20 cellular contexts compared by ENCODE assay signal in the genomic region with DNA sequence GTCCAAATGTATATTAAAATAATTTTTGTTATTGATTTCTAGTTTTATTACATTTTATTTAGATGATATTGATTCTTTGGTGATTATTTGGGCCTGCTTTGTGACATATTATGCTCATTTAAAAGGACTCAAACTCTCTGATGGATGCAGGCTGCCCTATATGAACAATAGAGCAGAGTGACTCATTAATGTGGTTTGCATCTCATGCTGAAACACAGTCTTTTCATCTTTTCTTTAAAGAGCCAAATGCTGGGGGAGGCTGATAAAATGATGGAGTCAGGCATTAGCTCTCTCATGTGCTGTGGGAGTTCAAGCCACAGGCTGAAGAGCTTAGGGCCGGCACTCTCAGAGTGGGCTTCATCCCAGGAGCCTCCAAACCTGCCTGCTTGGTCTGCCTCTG. TPM values are rescaled to one million over a fixed set of nuclear protein-coding genes. Genes with fewer than 3 reads are reported as not detected.
DNase-seq lines count a peak whose midpoint lies in the region; ATAC-seq, FAIRE-seq and TF ChIP-seq lines count a peak whose summit lies in the region.
"Had no signal": no experiment of that assay in that cellular context is flagged by ENCODE, and none has a peak within 500 bp of the region (broad histone marks: within the 10 kb centered on the region; RNA-seq: fewer than 3 reads in every experiment).

No MANE protein-coding gene starts in this region.

- H3K23ac ChIP-seq in H1 (ENCODE audit: insufficient read length) = no peak overlapping the region

- H3K9ac ChIP-seq in H1 (replicated peaks in 1 of 4; ENCODE audit: extremely low read depth in 1 of 4, low read depth in 3 of 4, low read length in 3 of 4) (no peak overlapping the region), endodermal cell (ENCODE audit: extremely low read depth, low read length, poor library complexity, severe bottlenecking) (no peak overlapping the region)

- H3K14ac ChIP-seq in H1 (ENCODE audit: insufficient read length) = no peak overlapping the region

- H4K5ac ChIP-seq in H1 (ENCODE audit: insufficient read length, low read depth, low read length) = no peak overlapping the region

- H3K9me3 Mint-ChIP-seq in activated T-cell treated with anti-CD3 and anti-CD28 coated beads, Interleukin-2, amount 50 U/mL, for 72 hours = no peaks in the 10 kb centered on the region
- H3K9me3 Mint-ChIP-seq in stimulated activated effector memory CD8-positive, alpha-beta T cell treated with anti-CD3 and anti-CD28 coated beads, Interleukin-12 subunit alpha, Interleukin-12 subunit beta, amount 100 ng/mL, for 72 hours = no peaks in the 10 kb centered on the region
- H3K9me3 Mint-ChIP-seq in endodermal cell = no peaks in the 10 kb centered on the region
- H3K9me3 Mint-ChIP-seq: stimulated activated naive CD8-positive, alpha-beta T cell treated with anti-CD3 and anti-CD28 coated beads, Interleukin-15, Interleukin-2, amounts not matched to agents 100 ng/mL and 50 ng/mL, for 24 hours had no signal

- no peak overlapping the region for H3K18ac ChIP-seq in H1 (ENCODE audit: extremely low read depth, low read length)

- CTCF ChIA-PET in H1 (lab: Charles Lee; ENCODE audit: partially characterized antibody) = interaction anchor here (0.6 to 1.1 kb wide), 3 partner anchors 23 to 77 kb away, joined by 3 read pairs; no protein-coding TSS in a partner anchor

- H3K4me3 ChIP-seq in RWPE2 (ENCODE audit: severe bottlenecking) (no peak overlapping the region), H1 (ENCODE audit: extremely low read depth in 1 of 4, insufficient read depth in 2 of 4, low read depth in 3 of 4, low read length in 4 of 4) (no peak overlapping the region), endodermal cell (ENCODE audit: low read length) (no peak overlapping the region)
- H3K4me3 ChIP-seq: mucosa of descending colon had no signal

- H2BK20ac ChIP-seq in H1 (ENCODE audit: low read length) = no peak overlapping the region

- no peak for TF ChIP-seq CTCF in RWPE2 (IDR thresholded peaks at IDR 0.05; ENCODE audit: poor library complexity, severe bottlenecking)
- TF ChIP-seq CTCF in H1 (IDR thresholded peaks at IDR 0.05; ENCODE audit: control extremely low read depth in 1 of 3, insufficient read depth in 1 of 3, low read depth in 1 of 3, low read length in 3 of 3) = no peak
- no peak for TF ChIP-seq CTCF in endodermal cell (conservative IDR thresholded peaks at IDR 0.05)

- H2BK15ac ChIP-seq in H1 (ENCODE audit: low read length) = no peak overlapping the region

- no peak overlapping the region for H2BK12ac ChIP-seq in H1 (ENCODE audit: low read depth, low read length)

- H4K20me1 ChIP-seq in H1 (replicated peaks in 1 of 2; ENCODE audit: control insufficient read depth in 1 of 2, insufficient read depth in 2 of 2, low read length in 2 of 2) = no peaks in the 10 kb centered on the region

- H3K79me2 ChIP-seq in H1 (ENCODE audit: control insufficient read depth in 1 of 2, insufficient read depth in 2 of 2, low read length in 2 of 2) = no peaks in the 10 kb centered on the region

- 84% methylated on average over 1 of the region's 1 CpG; no CpG with 5 or more reads in 1 of the 2 experiments for WGBS in H1 (ENCODE audit: extremely low coverage in 1 of 2, insufficient coverage in 1 of 2, insufficient read length in 1 of 2, insufficient replicate concordance in 2 of 2, low coverage in 1 of 2, low lambda C conversion rate in 2 of 2, missing lambda C conversion rate in 1 of 2), 2 experiments
- 90% methylated on average over 1 of the region's 1 CpG; no CpG with 5 or more reads in 1 of the 2 experiments for WGBS in endodermal cell (ENCODE audit: insufficient coverage in 1 of 2, insufficient read length in 1 of 2), 2 experiments

- no peak overlapping the region for H3K4me2 ChIP-seq in H1 (ENCODE audit: insufficient read depth in 1 of 2, low read depth in 2 of 2, low read length in 2 of 2)

- POLR2A ChIA-PET in H1 (lab: Charles Lee; ENCODE audit: partially characterized antibody) = interaction anchor here (0.6 kb wide), 1 partner anchor 26 kb away, joined by 3 read pairs; no protein-coding TSS in a partner anchor

- ATAC-seq in activated T-cell treated with anti-CD3 and anti-CD28 coated beads, Interleukin-2, amount 50 U/mL, for 72 hours (replicated peaks in 1 of 2) = peak; percentile 71 to 78
- ATAC-seq in RWPE2 (ENCODE audit: low read depth) (peak; percentile 40; the same call in 1 of the 3 replicates), GM18517 (IDR thresholded peaks at IDR 0.05; ENCODE audit: unreplicated experiment) (no peak), GM21825 (IDR thresholded peaks at IDR 0.05; ENCODE audit: unreplicated experiment) (no peak)
- ATAC-seq in stimulated activated effector memory CD8-positive, alpha-beta T cell treated with anti-CD3 and anti-CD28 coated beads, Interleukin-12 subunit alpha, Interleukin-12 subunit beta, amount 100 ng/mL, for 72 hours = peak; percentile 81
- ATAC-seq: mucosa of descending colon had no signal

- H4K8ac ChIP-seq in H1 (ENCODE audit: extremely low read depth, insufficient read depth, low read length) = 0 out of 2 replicates have a peak overlapping the region, but pooled peaks have one; percentile 59

- TF ChIP-seq RAD21 in H1 (IDR thresholded peaks at IDR 0.05 in 1 of 2, conservative IDR thresholded peaks at IDR 0.05 in 1 of 2; ENCODE audit: low read depth in 2 of 2, low read length in 2 of 2) = no peak

- no peaks in the 10 kb centered on the region for H3K36me3 ChIP-seq in RWPE2 (ENCODE audit: low read depth)
- H3K36me3 ChIP-seq in H1 (ENCODE audit: control insufficient read depth in 2 of 4, insufficient read depth in 4 of 4, low read length in 3 of 4) = no peaks in the 10 kb centered on the region
- H3K36me3 ChIP-seq in endodermal cell (ENCODE audit: control insufficient read depth, insufficient read depth, low read length) = no peaks in the 10 kb centered on the region

- no peaks in the 10 kb centered on the region for H3K79me1 ChIP-seq in H1 (ENCODE audit: low read depth, low read length)

- no peak overlapping the region for H3K27ac Mint-ChIP-seq in activated T-cell treated with anti-CD3 and anti-CD28 coated beads, Interleukin-2, amount 50 U/mL, for 72 hours
- no peak overlapping the region for H3K27ac Mint-ChIP-seq in stimulated activated effector memory CD8-positive, alpha-beta T cell treated with anti-CD3 and anti-CD28 coated beads, Interleukin-12 subunit alpha, Interleukin-12 subunit beta, amount 100 ng/mL, for 72 hours
- H3K27ac Mint-ChIP-seq in endodermal cell = no peak overlapping the region
- H3K27ac Mint-ChIP-seq: stimulated activated naive CD8-positive, alpha-beta T cell treated with anti-CD3 and anti-CD28 coated beads, Interleukin-15, Interleukin-2, amounts not matched to agents 100 ng/mL and 50 ng/mL, for 24 hours had no signal

- H3K4me3 Mint-ChIP-seq in activated T-cell treated with anti-CD3 and anti-CD28 coated beads, Interleukin-2, amount 50 U/mL, for 72 hours = no peak overlapping the region
- no peak overlapping the region for H3K4me3 Mint-ChIP-seq in stimulated activated effector memory CD8-positive, alpha-beta T cell treated with anti-CD3 and anti-CD28 coated beads, Interleukin-12 subunit alpha, Interleukin-12 subunit beta, amount 100 ng/mL, for 72 hours
- no peak overlapping the region for H3K4me3 Mint-ChIP-seq in endodermal cell
- H3K4me3 Mint-ChIP-seq: stimulated activated naive CD8-positive, alpha-beta T cell treated with anti-CD3 and anti-CD28 coated beads, Interleukin-15, Interleukin-2, amounts not matched to agents 100 ng/mL and 50 ng/mL, for 24 hours had no signal

- no peaks in the 10 kb centered on the region for H3K9me3 ChIP-seq in RWPE2 (ENCODE audit: severe bottlenecking)
- H3K9me3 ChIP-seq in H1 (ENCODE audit: insufficient read depth in 2 of 2, low read depth in 1 of 2, low read length in 1 of 2) = no peaks in the 10 kb centered on the region
- no peaks in the 10 kb centered on the region for H3K9me3 ChIP-seq in endodermal cell (ENCODE audit: control insufficient read depth, low read length)
- H3K9me3 ChIP-seq: mucosa of descending colon had no signal

- H2BK120ac ChIP-seq in H1 (replicated peaks; ENCODE audit: low read depth, low read length) = no peak overlapping the region

- no peak overlapping the region for H3K4ac ChIP-seq in H1 (replicated peaks; ENCODE audit: insufficient read length, low read depth, low read length)

- H2AK5ac ChIP-seq in H1 (ENCODE audit: low read depth, low read length) = no peak overlapping the region

- H2AFZ ChIP-seq in H1 (ENCODE audit: low read length) = no peak overlapping the region

- TF ChIP-seq EP300 in H1 (IDR thresholded peaks at IDR 0.05; ENCODE audit: borderline replicate concordance in 1 of 2, low read depth in 2 of 2, low read length in 2 of 2) = no peak

- H3K36me3 Mint-ChIP-seq in activated T-cell treated with anti-CD3 and anti-CD28 coated beads, Interleukin-2, amount 50 U/mL, for 72 hours (ENCODE audit: insufficient read depth in 2 of 2) = no peaks in the 10 kb centered on the region
- H3K36me3 Mint-ChIP-seq in stimulated activated effector memory CD8-positive, alpha-beta T cell treated with anti-CD3 and anti-CD28 coated beads, Interleukin-12 subunit alpha, Interleukin-12 subunit beta, amount 100 ng/mL, for 72 hours = no peaks in the 10 kb centered on the region
- H3K36me3 Mint-ChIP-seq in endodermal cell (ENCODE audit: low read depth) = no peaks in the 10 kb centered on the region

- no peaks in the 10 kb centered on the region for H3K27me3 ChIP-seq in RWPE2 (ENCODE audit: insufficient read depth, poor library complexity, severe bottlenecking)
- no peaks in the 10 kb centered on the region for H3K27me3 ChIP-seq in H1 (replicated peaks in 1 of 4; ENCODE audit: control insufficient read depth in 3 of 4, extremely low read depth in 1 of 4, insufficient read depth in 3 of 4, low read length in 3 of 4)
- H3K27me3 ChIP-seq in endodermal cell (ENCODE audit: control insufficient read depth, insufficient read depth, low read length, poor library complexity, severe bottlenecking) = no peaks in the 10 kb centered on the region

- no peak overlapping the region for H2BK5ac ChIP-seq in H1 (ENCODE audit: low read depth, low read length)

- H3K27me3 Mint-ChIP-seq in activated T-cell treated with anti-CD3 and anti-CD28 coated beads, Interleukin-2, amount 50 U/mL, for 72 hours (ENCODE audit: low read depth) = peaks cover 35% of the 10 kb centered on the region
- no peaks in the 10 kb centered on the region for H3K27me3 Mint-ChIP-seq in endodermal cell (ENCODE audit: insufficient read depth)

- H3K4me1 ChIP-seq in RWPE2 (ENCODE audit: insufficient read depth, poor library complexity, severe bottlenecking) (no peaks in the 10 kb centered on the region), H1 (replicated peaks in 1 of 4; ENCODE audit: control insufficient read depth in 3 of 4, insufficient read depth in 4 of 4, low read length in 3 of 4) (peaks cover 0 to 3% (median 0%) of the 10 kb centered on the region in 4 experiments; a peak in 4 of 7 replicates), endodermal cell (ENCODE audit: control insufficient read depth, insufficient read depth, low read length) (peaks cover 9% of the 10 kb centered on the region)

- H3K4me1 Mint-ChIP-seq in activated T-cell treated with anti-CD3 and anti-CD28 coated beads, Interleukin-2, amount 50 U/mL, for 72 hours (ENCODE audit: low read depth) = peaks cover 21% of the 10 kb centered on the region
- peaks cover 13% of the 10 kb centered on the region for H3K4me1 Mint-ChIP-seq in stimulated activated effector memory CD8-positive, alpha-beta T cell treated with anti-CD3 and anti-CD28 coated beads, Interleukin-12 subunit alpha, Interleukin-12 subunit beta, amount 100 ng/mL, for 72 hours
- H3K4me1 Mint-ChIP-seq in endodermal cell = peaks cover 21% of the 10 kb centered on the region

- no peak overlapping the region for H3K27ac ChIP-seq in RWPE2 (ENCODE audit: poor library complexity, severe bottlenecking)
- no peak overlapping the region for H3K27ac ChIP-seq in H1 (ENCODE audit: low read depth, low read length)
- no peak overlapping the region for H3K27ac ChIP-seq in endodermal cell (ENCODE audit: low read depth, low read length)

- DNase-seq in activated T-cell treated with anti-CD3 and anti-CD28 coated beads, Interleukin-2, amount 50 U/mL, for 72 hours = peak; percentile 7 to 9
- no peak for DNase-seq in activated T-cell treated with anti-CD3 and anti-CD28 coated beads, Interleukin-2, amount 50 U/mL, for 48 hours
- DNase-seq in RWPE2 (ENCODE audit: low spot score) = no peak
- DNase-seq in H1 (ENCODE audit: low read depth in 1 of 2, low spot score in 2 of 2) = no peak
- DNase-seq in stimulated activated effector memory CD8-positive, alpha-beta T cell treated with anti-CD3 and anti-CD28 coated beads, Interleukin-12 subunit alpha, Interleukin-12 subunit beta, amount 100 ng/mL, for 72 hours (ENCODE audit: low spot score in 2 of 2) = no peak
- no peak for DNase-seq in endodermal cell
- DNase-seq: activated CD4-positive, alpha-beta T cell treated with anti-CD3 and anti-CD28 coated beads, Interleukin-2, amount 50 U/mL, for 4 hours; activated gamma-delta T cell treated with Interleukin-2 at 50 U/mL for 16 hours; central memory CD4-positive, alpha-beta T cell; GOT3; kidney; mucosa of descending colon; NCI-H2081; NCI-H774; small intestine; T1000 had no signal

- no peak for FAIRE-seq in H1 (lab: Jason Lieb, UNC)
- FAIRE-seq: kidney, small intestine had no signal

- H3K56ac ChIP-seq in H1 (replicated peaks; ENCODE audit: insufficient read length, low read depth, low read length) = no peak overlapping the region

- H3K23me2 ChIP-seq in H1 (ENCODE audit: low read depth, low read length) = no peaks in the 10 kb centered on the region; the same call in 1 of the 2 replicates

- H4K91ac ChIP-seq in H1 (replicated peaks; ENCODE audit: insufficient read length, low read length) = no peak overlapping the region

- no peak for TF ChIP-seq POLR2A in H1 (IDR thresholded peaks at IDR 0.05; ENCODE audit: control extremely low read depth in 1 of 2, low read depth in 2 of 2, low read length in 2 of 2)

RNA-seq across cellular contexts. Expression of a gene that starts 7.2 kb away (rescaled TPM):
- 1 to 10 TPM in 1 of 2 donors, under 1 TPM in 1; 0.79 to 1.2 TPM for total RNA-seq in activated T-cell treated with anti-CD3 and anti-CD28 coated beads, Interleukin-2, amount 50 U/mL, for 72 hours
- not detected in 2 replicates for total RNA-seq in H1 (2021; fragmentation: NEBNext Ultra II Directional; extraction: Animal tissue kit (Norgen Biotek cat#: 25700))
- not detected in 2 replicates for polyA plus RNA-seq in H1 (2011; rRNA removed)
- polyA plus RNA-seq in H1 (2011; cell fraction: cytosol; rRNA removed) = not detected
- not detected for polyA plus RNA-seq in H1 (2011; cell fraction: nucleus; rRNA removed)
- polyA plus RNA-seq in H1 (2012, experiment 1 of 2) = not detected in 4 replicates
- polyA plus RNA-seq in H1 (2012, experiment 2 of 2) = not detected
- polyA plus RNA-seq in H1 (2013, experiment 1 of 2) = not detected
- not detected for polyA plus RNA-seq in H1 (2013, experiment 2 of 2)
- not detected in 2 replicates for polyA minus RNA-seq in H1 (2011; rRNA and poly(A)+ RNA removed)
- polyA minus RNA-seq in H1 (2011; cell fraction: cytosol; rRNA and poly(A)+ RNA removed) = not detected
- polyA minus RNA-seq in H1 (2011; cell fraction: nucleus; rRNA and poly(A)+ RNA removed) = not detected
- 1 to 10 TPM; 2.4 to 5.3 TPM for total RNA-seq in endodermal cell
- 0.53 TPM for polyA plus RNA-seq in endodermal cell (2013, experiment 1 of 2)
- 0.25 TPM for polyA plus RNA-seq in endodermal cell (2013, experiment 2 of 2)

RNA-seq across cellular contexts. Expression of a gene that starts 25.6 kb away (rescaled TPM):
- total RNA-seq in activated T-cell treated with anti-CD3 and anti-CD28 coated beads, Interleukin-2, amount 50 U/mL, for 72 hours = 10 to 100 TPM in 1 of 2 donors, 1 to 10 TPM in 1; 6.3 to 13.8 TPM
- total RNA-seq in H1 (2021; fragmentation: NEBNext Ultra II Directional; extraction: Animal tissue kit (Norgen Biotek cat#: 25700)) = 4.1 and 4.2 TPM in 2 replicates
- 2.3 and 2.6 TPM in 2 replicates for polyA plus RNA-seq in H1 (2011; rRNA removed)
- polyA plus RNA-seq in H1 (2011; cell fraction: cytosol; rRNA removed) = 2.8 TPM
- 2.3 TPM for polyA plus RNA-seq in H1 (2011; cell fraction: nucleus; rRNA removed)
- polyA plus RNA-seq in H1 (2012, experiment 1 of 2) = 2.5 to 3.7 TPM (median 3.5 TPM) in 4 replicates
- 1.7 TPM for polyA plus RNA-seq in H1 (2012, experiment 2 of 2)
- 1.8 TPM for polyA plus RNA-seq in H1 (2013, experiment 1 of 2)
- 1.7 TPM for polyA plus RNA-seq in H1 (2013, experiment 2 of 2)
- polyA minus RNA-seq in H1 (2011; rRNA and poly(A)+ RNA removed) = 4.2 and 4.6 TPM in 2 replicates
- 1.9 TPM for polyA minus RNA-seq in H1 (2011; cell fraction: cytosol; rRNA and poly(A)+ RNA removed)
- 1.8 TPM for polyA minus RNA-seq in H1 (2011; cell fraction: nucleus; rRNA and poly(A)+ RNA removed)
- 10 to 100 TPM in 1 of 2 donors, 1 to 10 TPM in 1; 7.8 to 11.8 TPM for total RNA-seq in endodermal cell
- polyA plus RNA-seq in endodermal cell (2013, experiment 1 of 2) = 2.1 TPM
- 1.9 TPM for polyA plus RNA-seq in endodermal cell (2013, experiment 2 of 2)

RNA-seq across cellular contexts. Expression of a gene that starts 45.5 kb away (rescaled TPM):
- 10 to 100 TPM in 1 of 2 donors, 1 to 10 TPM in 1; 8.3 to 11.9 TPM for total RNA-seq in activated T-cell treated with anti-CD3 and anti-CD28 coated beads, Interleukin-2, amount 50 U/mL, for 72 hours
- total RNA-seq in H1 (2021; fragmentation: NEBNext Ultra II Directional; extraction: Animal tissue kit (Norgen Biotek cat#: 25700)) = not detected in 2 replicates
- polyA plus RNA-seq in H1 (2011; rRNA removed) = 0.03 and 0.11 TPM in 2 replicates
- polyA plus RNA-seq in H1 (2011; cell fraction: cytosol; rRNA removed) = 0.13 TPM
- not detected for polyA plus RNA-seq in H1 (2011; cell fraction: nucleus; rRNA removed)
- 0.08 TPM in 1 of 4 replicates, not detected in the others for polyA plus RNA-seq in H1 (2012, experiment 1 of 2)
- polyA plus RNA-seq in H1 (2012, experiment 2 of 2) = not detected
- polyA plus RNA-seq in H1 (2013, experiment 1 of 2) = 0.06 TPM
- polyA plus RNA-seq in H1 (2013, experiment 2 of 2) = 0.04 TPM
- polyA minus RNA-seq in H1 (2011; rRNA and poly(A)+ RNA removed) = 0.37 and 0.54 TPM in 2 replicates
- not detected for polyA minus RNA-seq in H1 (2011; cell fraction: cytosol; rRNA and poly(A)+ RNA removed)
- not detected for polyA minus RNA-seq in H1 (2011; cell fraction: nucleus; rRNA and poly(A)+ RNA removed)
- 1 to 10 TPM; 2.2 to 2.5 TPM for total RNA-seq in endodermal cell
- 0.43 TPM for polyA plus RNA-seq in endodermal cell (2013, experiment 1 of 2)
- 0.75 TPM for polyA plus RNA-seq in endodermal cell (2013, experiment 2 of 2)
- total RNA-seq: osteocyte had no signal

RNA-seq across cellular contexts. Expression of a gene that starts 55.5 kb away (rescaled TPM):
- 1 to 10 TPM; 6.6 to 7.2 TPM for total RNA-seq in activated T-cell treated with anti-CD3 and anti-CD28 coated beads, Interleukin-2, amount 50 U/mL, for 72 hours
- total RNA-seq in H1 (2021; fragmentation: NEBNext Ultra II Directional; extraction: Animal tissue kit (Norgen Biotek cat#: 25700)) = 0.19 and 0.65 TPM in 2 replicates
- 1.1 and 1.2 TPM in 2 replicates for polyA plus RNA-seq in H1 (2011; rRNA removed)
- 1.1 TPM for polyA plus RNA-seq in H1 (2011; cell fraction: cytosol; rRNA removed)
- polyA plus RNA-seq in H1 (2011; cell fraction: nucleus; rRNA removed) = 3.3 TPM
- polyA plus RNA-seq in H1 (2012, experiment 1 of 2) = 0.47 to 0.56 TPM (median 0.55 TPM) in 4 replicates
- 0.12 TPM for polyA plus RNA-seq in H1 (2012, experiment 2 of 2)
- 0.28 TPM for polyA plus RNA-seq in H1 (2013, experiment 1 of 2)
- polyA plus RNA-seq in H1 (2013, experiment 2 of 2) = 0.28 TPM
- 0.29 and 1.6 TPM in 2 replicates for polyA minus RNA-seq in H1 (2011; rRNA and poly(A)+ RNA removed)
- not detected for polyA minus RNA-seq in H1 (2011; cell fraction: cytosol; rRNA and poly(A)+ RNA removed)
- polyA minus RNA-seq in H1 (2011; cell fraction: nucleus; rRNA and poly(A)+ RNA removed) = 3.6 TPM
- total RNA-seq in endodermal cell = 1 to 10 TPM in 1 of 2 donors, under 1 TPM in 1; 0.95 to 1.6 TPM
- polyA plus RNA-seq in endodermal cell (2013, experiment 1 of 2) = 0.89 TPM
- polyA plus RNA-seq in endodermal cell (2013, experiment 2 of 2) = 0.54 TPM

Comparison
In these comparisons a context has a peak if more than half of its experiments do, and no peak if none do; other contexts are left out.
1. DNase-seq: peak in activated T-cell treated with anti-CD3 and anti-CD28 coated beads, Interleukin-2, amount 50 U/mL, for 72 hours (2 of 2); none in activated T-cell treated with anti-CD3 and anti-CD28 coated beads, Interleukin-2, amount 50 U/mL, for 48 hours (0 of 2), RWPE2 (single experiment), H1 (0 of 2), stimulated activated effector memory CD8-positive, alpha-beta T cell treated with anti-CD3 and anti-CD28 coated beads, Interleukin-12 subunit alpha, Interleukin-12 subunit beta, amount 100 ng/mL, for 72 hours (0 of 2) and endodermal cell (single experiment).
2. ATAC-seq: peak in activated T-cell treated with anti-CD3 and anti-CD28 coated beads, Interleukin-2, amount 50 U/mL, for 72 hours (2 of 2), RWPE2 (single experiment) and stimulated activated effector memory CD8-positive, alpha-beta T cell treated with anti-CD3 and anti-CD28 coated beads, Interleukin-12 subunit alpha, Interleukin-12 subunit beta, amount 100 ng/mL, for 72 hours (single experiment); none in GM18517 (single experiment) and GM21825 (single experiment).